In genomic region chr10:16585103-16585502, GRCh38 we compare ENCODE assay signal across 23 cellular contexts.
A peak's percentile ranks its signal among the peaks of the same experiment; 100 is the strongest.
DNase-seq lines count a peak whose midpoint lies in the region; ATAC-seq, FAIRE-seq and TF ChIP-seq lines count a peak whose summit lies in the region.
"Had no signal": no experiment of that assay in that cellular context is flagged by ENCODE, and none has a peak within 500 bp of the region (broad histone marks: within the 10 kb centered on the region; RNA-seq: fewer than 3 reads in every experiment).

No MANE protein-coding gene starts in this region.

- WGBS in HepG2 (ENCODE audit: low lambda C conversion rate): 8% methylated on average over 6 of the region's 6 CpGs
- WGBS in right lobe of liver (ENCODE audit: insufficient coverage, low coverage, low lambda C conversion rate, missing lambda C conversion rate): 57% methylated on average over 3 of the region's 6 CpGs

- CTCF ChIA-PET in HepG2 (lab: Yijun Ruan, JAX; ENCODE audit: low intra/inter-chr PET ratio, low total read pairs): no interaction called here

- ATAC-seq in HepG2 (peak; percentile 48), right lobe of liver (no peak), GM21619 (IDR thresholded peaks at IDR 0.05; ENCODE audit: unreplicated experiment) (peak; percentile 34), HG03520 (IDR thresholded peaks at IDR 0.05; ENCODE audit: unreplicated experiment) (peak; percentile 40), left lobe of liver (no peak)
- ATAC-seq: activated CD8-positive, alpha-beta T cell treated with anti-CD3 and anti-CD28 coated beads, Interleukin-2, amount 10 ng/mL, durations not matched to agents 7 days and 5 days; activated T-cell treated with anti-CD3 and anti-CD28 coated beads, Interleukin-2, amount 50 U/mL, for 72 hours; body of pancreas; pancreas; T-helper 17 cell had no signal

- TF ChIP-seq CTCF in HepG2 (CRISPR knock-in tag; IDR thresholded peaks at IDR 0.05): no peak
- TF ChIP-seq CTCF in right lobe of liver (IDR thresholded peaks at IDR 0.05): no peak

- in situ Hi-C loops in HepG2 (cut with HindIII; ENCODE audit: extremely low pct_ligation_motif_present, low pct_unique_long_range_greater_than_20kb): no loop called here

- DNase-seq in HepG2 (ENCODE audit: low spot score) (peak; percentile 24), right lobe of liver (no peak), myocyte (ENCODE audit: low read depth) (peak; percentile 8), dermis blood vessel endothelial cell (no peak), NCI-H526 treated with DMSO at 0.1 percent for 48 hours (lab: John Stamatoyannopoulos, UW) (no peak), left lobe of liver (ENCODE audit: low spot score) (no peak)
- DNase-seq: activated CD4-positive, CD25-positive, alpha-beta regulatory T cell; activated CD8-positive, alpha-beta T cell treated with anti-CD3 and anti-CD28 coated beads, Interleukin-2, amount 10 ng/mL, durations not matched to agents 7 days and 5 days; activated naive CD8-positive, alpha-beta T cell treated with anti-CD3 and anti-CD28 coated beads for 36 hours; activated T-cell treated with anti-CD3 and anti-CD28 coated beads, Interleukin-2, amount 50 U/mL, for 72 hours; body of pancreas; CD4-positive, alpha-beta memory T cell; cortex of kidney; DMS79; Kasumi-1; NCI-H1436 treated with DMSO at 0.1 percent for 48 hours; pancreas; SHP77; stimulated activated CD4-positive, alpha-beta T cell treated with anti-CD3 and anti-CD28 coated beads, Interleukin-2, amount 100 ng/mL, for 48 hours; T-helper 17 cell had no signal

- no peaks in the 10 kb centered on the region for H3K79me2 ChIP-seq in HepG2 (ENCODE audit: insufficient read depth, low read length)

- H3K4me3 ChIP-seq in HepG2 (replicated peaks in 1 of 3; ENCODE audit: insufficient read depth in 1 of 3, low read depth in 2 of 3, low read length in 3 of 3): no peak overlapping the region
- no peak overlapping the region for H3K4me3 ChIP-seq in right lobe of liver
- H3K4me3 ChIP-seq: body of pancreas, pancreas had no signal

- no peaks in the 10 kb centered on the region for H3K27me3 ChIP-seq in HepG2 (ENCODE audit: control insufficient read depth in 1 of 2, insufficient read depth in 2 of 2, low read length in 2 of 2)
- H3K27me3 ChIP-seq in right lobe of liver: no peaks in the 10 kb centered on the region
- H3K27me3 ChIP-seq: body of pancreas, pancreas had no signal

- no peak overlapping the region for H2AFZ ChIP-seq in HepG2 (ENCODE audit: low read length)

- peak overlapping the region; percentile 2; the same call in 1 of the 2 replicates for H3K4me2 ChIP-seq in HepG2 (ENCODE audit: low read depth, low read length)

- intact Hi-C loops in HepG2 (cut with micrococcal nuclease; ENCODE audit: unreplicated experiment) (no loop called here), right lobe of liver (cut with DNase I) (no loop called here)

- H3K9me3 ChIP-seq in HepG2 (ENCODE audit: low read length) (no peaks in the 10 kb centered on the region), right lobe of liver (no peaks in the 10 kb centered on the region)
- H3K9me3 ChIP-seq: body of pancreas, pancreas had no signal

- no peak overlapping the region for H3K9ac ChIP-seq in HepG2 (ENCODE audit: insufficient read depth, low read depth, low read length)

- H3K36me3 ChIP-seq in HepG2 (replicated peaks in 1 of 2; ENCODE audit: control insufficient read depth in 1 of 2, insufficient read depth in 2 of 2, low read length in 2 of 2): no peaks in the 10 kb centered on the region
- H3K36me3 ChIP-seq in right lobe of liver: no peaks in the 10 kb centered on the region
- H3K36me3 ChIP-seq: pancreas had no signal

- TF ChIP-seq RAD21 in HepG2 (CRISPR knock-in tag; IDR thresholded peaks at IDR 0.05): no peak

- no TSS peak for BruUV-seq in HepG2 (replicated peaks; lab: Mats Ljungman, UMichigan)

- POLR2A ChIA-PET in HepG2 (lab: Yijun Ruan, JAX): no interaction called here

- peaks cover 17% of the 10 kb centered on the region; the same call in 1 of the 2 replicates for H3K4me1 ChIP-seq in HepG2 (ENCODE audit: insufficient read depth, low read length)
- no peaks in the 10 kb centered on the region for H3K4me1 ChIP-seq in right lobe of liver
- H3K4me1 ChIP-seq: body of pancreas, pancreas had no signal

- no peak for TF ChIP-seq EP300 in HepG2 (IDR thresholded peaks at IDR 0.05; ENCODE audit: low read depth in 2 of 2, low read length in 2 of 2)
- TF ChIP-seq EP300 in HepG2 (CRISPR knock-in tag; IDR thresholded peaks at IDR 0.05; ENCODE audit: borderline replicate concordance): no peak

- FAIRE-seq in HepG2 (lab: Jason Lieb, UNC): no peak
- FAIRE-seq: frontal cortex, pancreas had no signal

- no peak overlapping the region for H3K27ac ChIP-seq in HepG2 (ENCODE audit: extremely low read length, insufficient read depth, low read length)
- no peak overlapping the region for H3K27ac ChIP-seq in right lobe of liver
- H3K27ac ChIP-seq: body of pancreas, pancreas had no signal

- TF ChIP-seq POLR2A in HepG2 (IDR thresholded peaks at IDR 0.05; ENCODE audit: insufficient read depth in 1 of 2, low read depth in 2 of 2, low read length in 2 of 2): no peak
- TF ChIP-seq POLR2A in right lobe of liver (IDR thresholded peaks at IDR 0.05): no peak

- H4K20me1 ChIP-seq in HepG2 (ENCODE audit: insufficient read depth, low read length): no peaks in the 10 kb centered on the region

TF ChIP-seq in HepG2, 621 proteins besides CTCF, POLR2A, EP300 and RAD21:
- peak; percentile 76 for TF ChIP-seq CEBPG (CRISPR knock-in tag; IDR thresholded peaks at IDR 0.05)
- TF ChIP-seq ZBED4 (CRISPR knock-in tag; IDR thresholded peaks at IDR 0.05; ENCODE audit: borderline replicate concordance): no peak
- TF ChIP-seq SOX5 (CRISPR knock-in tag; IDR thresholded peaks at IDR 0.05; ENCODE audit: borderline replicate concordance): peak; percentile 28; the same call in 1 of the 2 replicates
- no peak for TF ChIP-seq ASH2L (IDR thresholded peaks at IDR 0.05; ENCODE audit: insufficient read length, low read depth, low read length)
- no peak for TF ChIP-seq SOX13 (IDR thresholded peaks at IDR 0.05)
- TF ChIP-seq SOX13 (CRISPR knock-in tag; conservative IDR thresholded peaks at IDR 0.05 in 1 of 2, IDR thresholded peaks at IDR 0.05 in 1 of 2): peak in 1 of 2 experiments; percentile 72; a peak in 2 of 4 replicates
- TF ChIP-seq SOX6 (IDR thresholded peaks at IDR 0.05): no peak
- TF ChIP-seq SOX6 (CRISPR knock-in tag; IDR thresholded peaks at IDR 0.05): peak; percentile 40; the same call in 1 of the 2 replicates
- TF ChIP-seq CEBPB (IDR thresholded peaks at IDR 0.05; ENCODE audit: borderline replicate concordance, low read depth, low read length): peak; percentile 76

Comparison
In these comparisons a context has a peak if more than half of its experiments do, and no peak if none do; other contexts are left out.
1. ATAC-seq: peak in HepG2 (single experiment), GM21619 (single experiment) and HG03520 (single experiment); none in right lobe of liver (0 of 4) and left lobe of liver (single experiment).
2. DNase-seq: peak in HepG2 (single experiment) and myocyte (single experiment); none in right lobe of liver (0 of 3), dermis blood vessel endothelial cell (single experiment), NCI-H526 treated with DMSO at 0.1 percent for 48 hours (single experiment) and left lobe of liver (single experiment).